ENCODE assay signal across 10 cellular contexts in the genomic region with DNA sequence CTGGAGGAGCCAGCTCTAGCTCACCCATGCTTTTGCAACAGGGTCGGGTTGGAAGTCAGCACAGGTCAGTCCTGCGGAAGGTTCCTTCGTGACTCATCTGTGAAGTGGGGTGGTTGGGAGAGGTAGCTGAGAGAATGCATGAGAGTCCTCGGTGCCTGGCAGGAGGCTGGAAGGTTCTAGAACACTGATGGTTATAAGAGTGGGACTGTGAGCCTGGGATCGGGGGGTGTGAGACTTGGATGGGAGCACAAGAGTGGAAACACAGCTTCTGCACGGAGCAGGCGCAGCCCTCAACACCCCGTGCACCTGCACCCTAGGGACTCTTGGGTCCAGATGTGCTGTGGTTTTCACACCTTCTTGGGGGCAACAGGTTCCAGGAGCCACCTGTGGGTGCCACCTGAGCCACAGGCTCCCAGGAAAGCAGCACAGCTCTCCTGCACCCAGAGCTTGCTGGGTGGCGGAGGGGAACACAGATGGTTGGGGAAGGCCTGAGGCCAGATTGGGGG. TPM values are rescaled to one million over a fixed set of nuclear protein-coding genes. Genes with fewer than 3 reads are reported as not detected.
DNase-seq lines count a peak whose midpoint lies in the region; ATAC-seq and TF ChIP-seq lines count a peak whose summit lies in the region.
"Had no signal": no experiment of that assay in that cellular context is flagged by ENCODE, and none has a peak within 500 bp of the region (broad histone marks: within the 10 kb centered on the region; RNA-seq: fewer than 3 reads in every experiment).

No MANE protein-coding gene starts in this region.

- H3K27ac ChIP-seq in spleen, result peak overlapping the region in 5 of 8 donors; percentile 59 to 86 (median 64)
- H3K27ac ChIP-seq: ascending aorta had no signal

- H3K27me3 Mint-ChIP-seq in activated CD8-positive, alpha-beta memory T cell treated with anti-CD3 and anti-CD28 coated beads, Interleukin-2, amount 10 ng/mL, durations not matched to agents 7 days and 5 days, result no peaks in the 10 kb centered on the region
- no peaks in the 10 kb centered on the region for H3K27me3 Mint-ChIP-seq in activated T-helper 1 cell treated with anti-CD3 and anti-CD28 coated beads, Interleukin-12 subunit alpha, Interleukin-12 subunit beta, Interleukin-2, Interleukin-4 antibody, amounts not matched to agents 30 ng/mL and 10 ng/mL and 1 ng/mL, durations not matched to agents 14 hours and 24 hours and 36 hours (ENCODE audit: insufficient read depth)

- TF ChIP-seq CTCF in spleen (IDR thresholded peaks at IDR 0.05 in 8 of 11, conservative IDR thresholded peaks at IDR 0.05 in 3 of 11), result no peak

- H3K4me1 ChIP-seq in spleen, result peaks cover 17 to 74% (median 55%) of the 10 kb centered on the region in 6 donors
- H3K4me1 ChIP-seq: ascending aorta had no signal

- CTCF ChIA-PET in activated CD8-positive, alpha-beta memory T cell treated with anti-CD3 and anti-CD28 coated beads, Interleukin-2, amount 10 ng/mL, durations not matched to agents 7 days and 5 days (lab: Charles Lee), result interaction anchor here (0.7 to 3.1 kb wide), 21 partner anchors 9 to 298 kb away, joined by 3 to 14 read pairs (median 4); partner anchors contain the start of gene IL21R

- ATAC-seq in activated CD8-positive, alpha-beta memory T cell treated with anti-CD3 and anti-CD28 coated beads, Interleukin-2, amount 10 ng/mL, durations not matched to agents 7 days and 5 days, result peak; percentile 32
- ATAC-seq in HG03060 (IDR thresholded peaks at IDR 0.05; ENCODE audit: low read depth, unreplicated experiment), result peak; percentile 30

- H3K36me3 Mint-ChIP-seq in activated CD8-positive, alpha-beta memory T cell treated with anti-CD3 and anti-CD28 coated beads, Interleukin-2, amount 10 ng/mL, durations not matched to agents 7 days and 5 days, result peaks cover 49% of the 10 kb centered on the region
- H3K36me3 Mint-ChIP-seq in activated T-helper 1 cell treated with anti-CD3 and anti-CD28 coated beads, Interleukin-12 subunit alpha, Interleukin-12 subunit beta, Interleukin-2, Interleukin-4 antibody, amounts not matched to agents 30 ng/mL and 10 ng/mL and 1 ng/mL, durations not matched to agents 14 hours and 24 hours and 36 hours (ENCODE audit: low read depth), result peaks cover 69% of the 10 kb centered on the region

- H3K27me3 ChIP-seq in spleen (replicated peaks in 1 of 7), result peaks cover 0 to 32% (median 10%) of the 10 kb centered on the region in 7 donors
- H3K27me3 ChIP-seq: ascending aorta had no signal

- H3K9me3 ChIP-seq in spleen, result peaks cover 0 to 8% (median 0%) of the 10 kb centered on the region in 8 donors
- H3K9me3 ChIP-seq: ascending aorta had no signal

- peaks cover 4% of the 10 kb centered on the region for H3K9me3 Mint-ChIP-seq in activated CD8-positive, alpha-beta memory T cell treated with anti-CD3 and anti-CD28 coated beads, Interleukin-2, amount 10 ng/mL, durations not matched to agents 7 days and 5 days (ENCODE audit: low read depth)
- H3K9me3 Mint-ChIP-seq in activated T-helper 1 cell treated with anti-CD3 and anti-CD28 coated beads, Interleukin-12 subunit alpha, Interleukin-12 subunit beta, Interleukin-2, Interleukin-4 antibody, amounts not matched to agents 30 ng/mL and 10 ng/mL and 1 ng/mL, durations not matched to agents 14 hours and 24 hours and 36 hours, result peaks cover 10% of the 10 kb centered on the region

- intact Hi-C loops in activated T-helper 1 cell treated with anti-CD3 and anti-CD28 coated beads, Interleukin-12 subunit alpha, Interleukin-12 subunit beta, Interleukin-2, Interleukin-4 antibody, amounts not matched to agents 30 ng/mL and 10 ng/mL and 1 ng/mL, durations not matched to agents 14 hours and 24 hours and 36 hours (cut with micrococcal nuclease), result no loop called here
- intact Hi-C loops in spleen (cut with DNase I; ENCODE audit: low total_unique reads), result loop anchor here (10.0 kb wide), 2 partner anchors 76 to 216 kb away; no protein-coding TSS in a partner anchor

- no peak overlapping the region for H3K4me3 Mint-ChIP-seq in activated CD8-positive, alpha-beta memory T cell treated with anti-CD3 and anti-CD28 coated beads, Interleukin-2, amount 10 ng/mL, durations not matched to agents 7 days and 5 days
- peak overlapping the region; percentile 0 for H3K4me3 Mint-ChIP-seq in activated T-helper 1 cell treated with anti-CD3 and anti-CD28 coated beads, Interleukin-12 subunit alpha, Interleukin-12 subunit beta, Interleukin-2, Interleukin-4 antibody, amounts not matched to agents 30 ng/mL and 10 ng/mL and 1 ng/mL, durations not matched to agents 14 hours and 24 hours and 36 hours

- TF ChIP-seq POLR2A in spleen (IDR thresholded peaks at IDR 0.05), result no peak

- H3K4me1 Mint-ChIP-seq in activated CD8-positive, alpha-beta memory T cell treated with anti-CD3 and anti-CD28 coated beads, Interleukin-2, amount 10 ng/mL, durations not matched to agents 7 days and 5 days, result peaks cover 75% of the 10 kb centered on the region
- H3K4me1 Mint-ChIP-seq in activated T-helper 1 cell treated with anti-CD3 and anti-CD28 coated beads, Interleukin-12 subunit alpha, Interleukin-12 subunit beta, Interleukin-2, Interleukin-4 antibody, amounts not matched to agents 30 ng/mL and 10 ng/mL and 1 ng/mL, durations not matched to agents 14 hours and 24 hours and 36 hours (ENCODE audit: low read depth), result peaks cover 87% of the 10 kb centered on the region

- DNase-seq in activated CD8-positive, alpha-beta memory T cell treated with anti-CD3 and anti-CD28 coated beads, Interleukin-2, amount 10 ng/mL, durations not matched to agents 7 days and 5 days, result peak; percentile 73
- DNase-seq in activated CD8-positive, alpha-beta memory T cell treated with anti-CD3 and anti-CD28 coated beads, Interleukin-2, amount 50 U/mL, for 4 hours, result no peak
- no peak for DNase-seq in activated T-helper 1 cell treated with anti-CD3 and anti-CD28 coated beads, Interleukin-12 subunit alpha, Interleukin-12 subunit beta, Interleukin-2, Interleukin-4 antibody, amounts not matched to agents 30 ng/mL and 10 ng/mL and 1 ng/mL, durations not matched to agents 14 hours and 24 hours and 36 hours (ENCODE audit: low spot score)
- no peak for DNase-seq in spleen
- no peak for DNase-seq in NCI-H2029 (lab: John Stamatoyannopoulos, UW)
- DNase-seq in islet precursor cell, result no peak
- DNase-seq in hypothalamus (lab: John Stamatoyannopoulos, UW), result no peak

- peak overlapping the region in 1 of 8 donors; percentile 46 for H3K4me3 ChIP-seq in spleen
- H3K4me3 ChIP-seq: ascending aorta, skin epidermis had no signal

- WGBS in spleen, 5 donors, result 53 to 66% (median 61%) methylated on average over 9 of the region's 9 CpGs

- peaks cover 0 to 27% (median under 1%) of the 10 kb centered on the region in 6 donors for H3K36me3 ChIP-seq in spleen
- H3K36me3 ChIP-seq: ascending aorta had no signal

- peak overlapping the region; percentile 92 for H3K27ac Mint-ChIP-seq in activated CD8-positive, alpha-beta memory T cell treated with anti-CD3 and anti-CD28 coated beads, Interleukin-2, amount 10 ng/mL, durations not matched to agents 7 days and 5 days
- H3K27ac Mint-ChIP-seq in activated T-helper 1 cell treated with anti-CD3 and anti-CD28 coated beads, Interleukin-12 subunit alpha, Interleukin-12 subunit beta, Interleukin-2, Interleukin-4 antibody, amounts not matched to agents 30 ng/mL and 10 ng/mL and 1 ng/mL, durations not matched to agents 14 hours and 24 hours and 36 hours, result peak overlapping the region; percentile 69

RNA-seq across cellular contexts. Expression of gene IL21R, which starts 48.9 kb away (rescaled TPM):
- total RNA-seq in activated CD8-positive, alpha-beta memory T cell treated with anti-CD3 and anti-CD28 coated beads, Interleukin-2, amount 10 ng/mL, durations not matched to agents 7 days and 5 days, result 10 to 100 TPM; 24.6 to 38.0 TPM
- 101 and 104 TPM in 2 replicates for total RNA-seq in activated T-helper 1 cell treated with anti-CD3 and anti-CD28 coated beads, Interleukin-12 subunit alpha, Interleukin-12 subunit beta, Interleukin-2, Interleukin-4 antibody, amounts not matched to agents 30 ng/mL and 10 ng/mL and 1 ng/mL, durations not matched to agents 14 hours and 24 hours and 36 hours
- 10 to 100 TPM in 6 of 7 donors, 1 to 10 TPM in 1; 8.7 to 19.7 (median 13.0) TPM for total RNA-seq in spleen
- polyA plus RNA-seq in spleen, result 1 to 10 TPM; 2.7 to 6.0 (median 3.3) TPM
